22 cellular contexts compared by ENCODE assay signal in genomic region chr2:43248621-43249020, GRCh38.
"Had no signal": no experiment of that assay in that cellular context is flagged by ENCODE, and none has a peak within 500 bp of the region (broad histone marks: within the 10 kb centered on the region; RNA-seq: fewer than 3 reads in every experiment).

No MANE protein-coding gene starts in this region.

- H3K27ac Mint-ChIP-seq: nephron progenitor cell; stimulated activated naive B cell treated with anti-CD40 and anti-IgM and Interleukin-4, amounts not matched to agents 10 μg/mL and 1 μg/mL and 100 μg/mL, for 72 hours had no signal

- H3K9me3 Mint-ChIP-seq: naive B cell; nephron progenitor cell; stimulated activated naive B cell treated with anti-CD40 and anti-IgM and Interleukin-4, amounts not matched to agents 10 μg/mL and 1 μg/mL and 100 μg/mL, for 72 hours had no signal

- H3K9me3 ChIP-seq: colonic mucosa, neutrophil, spleen, suprapubic skin, thyroid gland, upper lobe of right lung had no signal

- DNase-seq: colonic mucosa; effector CD4-positive, alpha-beta T cell; foreskin melanocyte; head of caudate nucleus; hippocampal formation; left colon; left ventricle myocardium superior; mesenchymal stem cell; midbrain; naive B cell; nephron progenitor cell; spleen; stimulated activated CD4-positive, alpha-beta T cell treated with anti-CD3 and anti-CD28 coated beads, Interleukin-15, amount 100 ng/mL, for 24 hours; stimulated activated CD4-positive, alpha-beta T cell treated with anti-CD3 and anti-CD28 coated beads, Interleukin-1b, Interleukin-23, amount 100 ng/mL, for 48 hours; stimulated activated CD4-positive, alpha-beta T cell treated with anti-CD3 and anti-CD28 coated beads, Interleukin-4, amount 100 ng/mL, for 24 hours; stimulated activated naive B cell treated with anti-CD40 and anti-IgM and Interleukin-4, amounts not matched to agents 10 μg/mL and 1 μg/mL and 100 μg/mL, for 72 hours; thyroid gland; upper lobe of right lung had no signal

- H3K4me3 ChIP-seq: colonic mucosa, lung, spleen, suprapubic skin, thyroid gland, upper lobe of right lung had no signal

- H3K27ac ChIP-seq: colonic mucosa, neutrophil, spleen, suprapubic skin, upper lobe of right lung had no signal

- H3K27me3 ChIP-seq: colonic mucosa, neutrophil, spleen, suprapubic skin, thyroid gland, upper lobe of right lung had no signal

- H3K36me3 ChIP-seq: colonic mucosa, neutrophil, thyroid gland, upper lobe of right lung had no signal

- ATAC-seq: left colon; left ventricle myocardium superior; sciatic nerve; stimulated activated naive B cell treated with anti-CD40 and anti-IgM and Interleukin-4, amounts not matched to agents 10 μg/mL and 1 μg/mL and 100 μg/mL, for 72 hours; upper lobe of right lung had no signal

- H3K4me3 Mint-ChIP-seq: nephron progenitor cell; stimulated activated naive B cell treated with anti-CD40 and anti-IgM and Interleukin-4, amounts not matched to agents 10 μg/mL and 1 μg/mL and 100 μg/mL, for 72 hours had no signal

- H3K4me1 Mint-ChIP-seq: stimulated activated naive B cell treated with anti-CD40 and anti-IgM and Interleukin-4, amounts not matched to agents 10 μg/mL and 1 μg/mL and 100 μg/mL, for 72 hours had no signal

- H3K4me1 ChIP-seq: colonic mucosa, spleen, suprapubic skin had no signal

- H3K27me3 Mint-ChIP-seq: naive B cell; stimulated activated naive B cell treated with anti-CD40 and anti-IgM and Interleukin-4, amounts not matched to agents 10 μg/mL and 1 μg/mL and 100 μg/mL, for 72 hours had no signal
